In genomic region chr9:136012651-136013050, GRCh38 we compare ENCODE assay signal across 9 cellular contexts. TPM values are rescaled to one million over a fixed set of nuclear protein-coding genes. Genes with fewer than 3 reads are reported as not detected.
A peak's percentile ranks its signal among the peaks of the same experiment; 100 is the strongest.
DNase-seq lines count a peak whose midpoint lies in the region; ATAC-seq lines count a peak whose summit lies in the region.
"Had no signal": no experiment of that assay in that cellular context is flagged by ENCODE, and none has a peak within 500 bp of the region (broad histone marks: within the 10 kb centered on the region; RNA-seq: fewer than 3 reads in every experiment).

No MANE protein-coding gene starts in this region.

- DNase-seq in DMS 273 treated with DMSO at 0.1 percent for 48 hours (lab: John Stamatoyannopoulos, UW): peak; percentile 29
- DNase-seq in amniotic epithelial cell (ENCODE audit: low read depth): peak; percentile 64
- peak; percentile 44 for DNase-seq in left cardiac atrium
- DNase-seq in sciatic nerve (ENCODE audit: low spot score): no peak
- no peak for DNase-seq in activated gamma-delta T cell treated with Interleukin-2 at 50 U/mL for 16 hours
- DNase-seq in retina: no peak
- DNase-seq in activated naive CD4-positive, alpha-beta T cell (lab: John Stamatoyannopoulos, UW): no peak
- DNase-seq: islet precursor cell had no signal

- no peak for ATAC-seq in left cardiac atrium
- ATAC-seq in sciatic nerve: peak; percentile 70
- no peak for ATAC-seq in HG02973 (IDR thresholded peaks at IDR 0.05; ENCODE audit: unreplicated experiment)

- intact Hi-C loops in left cardiac atrium (cut with DNase I): no loop called here
- intact Hi-C loops in sciatic nerve (cut with DNase I): no loop called here

RNA-seq across cellular contexts. Expression of gene UBAC1, which starts 51.5 kb away (rescaled TPM):
- total RNA-seq in left cardiac atrium (10 to 100 TPM; 64.9 to 65.7 TPM), sciatic nerve (35.2 TPM)

Comparison
In these comparisons a context has a peak if more than half of its experiments do, and no peak if none do; other contexts are left out.
1. DNase-seq: peak in DMS 273 treated with DMSO at 0.1 percent for 48 hours (single experiment), amniotic epithelial cell (single experiment) and left cardiac atrium (single experiment); none in sciatic nerve (single experiment), activated gamma-delta T cell treated with Interleukin-2 at 50 U/mL for 16 hours (single experiment), retina (single experiment) and activated naive CD4-positive, alpha-beta T cell (0 of 4).